1 cellular context compared by ENCODE assay signal in genomic region chr6:24400045-24401039, GRCh38.
TF ChIP-seq lines count a peak whose summit lies in the region.

No MANE protein-coding gene starts in this region.

TF ChIP-seq in HepG2, 621 proteins besides CTCF, POLR2A, EP300 and RAD21 (continued from another document):
- TF ChIP-seq ARID5B (CRISPR knock-in tag; IDR thresholded peaks at IDR 0.05): peak; percentile 39
- TF ChIP-seq ELF3 (CRISPR knock-in tag; IDR thresholded peaks at IDR 0.05): peak; percentile 23; the same call in 1 of the 2 replicates
- TF ChIP-seq MXD4 (CRISPR knock-in tag; IDR thresholded peaks at IDR 0.05): 0 out of 2 replicates have a peak, but pooled peaks have one; percentile 26
- peak; percentile 87 for TF ChIP-seq MLX (CRISPR knock-in tag; IDR thresholded peaks at IDR 0.05)
- peak; percentile 21; the same call in 1 of the 2 replicates for TF ChIP-seq TFAP4 (IDR thresholded peaks at IDR 0.05; ENCODE audit: borderline replicate concordance, low read depth)
